ENCODE assay signal across 10 cellular contexts in genomic region chr4:7779194-7779768, GRCh38.
DNase-seq lines count a peak whose midpoint lies in the region; ATAC-seq and TF ChIP-seq lines count a peak whose summit lies in the region.
"Had no signal": no experiment of that assay in that cellular context is flagged by ENCODE, and none has a peak within 500 bp of the region (broad histone marks: within the 10 kb centered on the region; RNA-seq: fewer than 3 reads in every experiment).

No MANE protein-coding gene starts in this region.

- H3K36me3 Mint-ChIP-seq in activated CD4-positive, alpha-beta T cell treated with anti-CD3 and anti-CD28 coated beads, Interleukin-2, amount 10 ng/mL, durations not matched to agents 24 days and 14 days (ENCODE audit: low read depth) = peaks cover 24% of the 10 kb centered on the region
- H3K36me3 Mint-ChIP-seq in activated CD4-positive, alpha-beta T cell treated with anti-CD3 and anti-CD28 coated beads, Interleukin-2, amount 10 ng/mL, durations not matched to agents 7 days and 5 days (ENCODE audit: low read depth) = peaks cover 5% of the 10 kb centered on the region
- H3K36me3 Mint-ChIP-seq in brain = peaks cover 80% of the 10 kb centered on the region
- H3K36me3 Mint-ChIP-seq in T-helper 2 cell treated with Interferon-gamma antibody and Interleukin-4, amounts not matched to agents 5 μg/mL and 100 μg/mL, for 36 hours (ENCODE audit: low read depth) = no peaks in the 10 kb centered on the region

- peaks cover 33% of the 10 kb centered on the region for H3K4me1 Mint-ChIP-seq in activated CD4-positive, alpha-beta T cell treated with anti-CD3 and anti-CD28 coated beads, Interleukin-2, amount 10 ng/mL, durations not matched to agents 24 days and 14 days
- peaks cover 30% of the 10 kb centered on the region for H3K4me1 Mint-ChIP-seq in activated CD4-positive, alpha-beta T cell treated with anti-CD3 and anti-CD28 coated beads, Interleukin-2, amount 10 ng/mL, durations not matched to agents 7 days and 5 days
- H3K4me1 Mint-ChIP-seq in brain = peaks cover 60% of the 10 kb centered on the region
- peaks cover 19% of the 10 kb centered on the region for H3K4me1 Mint-ChIP-seq in T-helper 2 cell treated with Interferon-gamma antibody and Interleukin-4, amounts not matched to agents 5 μg/mL and 100 μg/mL, for 36 hours (ENCODE audit: low read depth)

- peak overlapping the region; percentile 34 for H3K27ac Mint-ChIP-seq in activated CD4-positive, alpha-beta T cell treated with anti-CD3 and anti-CD28 coated beads, Interleukin-2, amount 10 ng/mL, durations not matched to agents 24 days and 14 days
- H3K27ac Mint-ChIP-seq in activated CD4-positive, alpha-beta T cell treated with anti-CD3 and anti-CD28 coated beads, Interleukin-2, amount 10 ng/mL, durations not matched to agents 7 days and 5 days = no peak overlapping the region
- H3K27ac Mint-ChIP-seq in brain = peak overlapping the region in 4 of 5 experiments; percentile 30 to 84 (median 73)
- H3K27ac Mint-ChIP-seq in T-helper 2 cell treated with Interferon-gamma antibody and Interleukin-4, amounts not matched to agents 5 μg/mL and 100 μg/mL, for 36 hours = no peak overlapping the region

- no peaks in the 10 kb centered on the region for H3K27me3 Mint-ChIP-seq in activated CD4-positive, alpha-beta T cell treated with anti-CD3 and anti-CD28 coated beads, Interleukin-2, amount 10 ng/mL, durations not matched to agents 24 days and 14 days
- no peaks in the 10 kb centered on the region for H3K27me3 Mint-ChIP-seq in activated CD4-positive, alpha-beta T cell treated with anti-CD3 and anti-CD28 coated beads, Interleukin-2, amount 10 ng/mL, durations not matched to agents 7 days and 5 days
- peaks cover 1% of the 10 kb centered on the region for H3K27me3 Mint-ChIP-seq in brain
- no peaks in the 10 kb centered on the region for H3K27me3 Mint-ChIP-seq in T-helper 2 cell treated with Interferon-gamma antibody and Interleukin-4, amounts not matched to agents 5 μg/mL and 100 μg/mL, for 36 hours (ENCODE audit: low read depth)

- CTCF ChIA-PET in activated CD4-positive, alpha-beta T cell treated with anti-CD3 and anti-CD28 coated beads, Interleukin-2, amount 10 ng/mL, durations not matched to agents 7 days and 5 days (lab: Charles Lee) = interaction anchor here (1.0 kb wide), 1 partner anchor 8 kb away, joined by 3 read pairs; no protein-coding TSS in a partner anchor

- H3K4me3 Mint-ChIP-seq in activated CD4-positive, alpha-beta T cell treated with anti-CD3 and anti-CD28 coated beads, Interleukin-2, amount 10 ng/mL, durations not matched to agents 24 days and 14 days = no peak overlapping the region
- no peak overlapping the region for H3K4me3 Mint-ChIP-seq in activated CD4-positive, alpha-beta T cell treated with anti-CD3 and anti-CD28 coated beads, Interleukin-2, amount 10 ng/mL, durations not matched to agents 7 days and 5 days
- H3K4me3 Mint-ChIP-seq in brain = no peak overlapping the region
- no peak overlapping the region for H3K4me3 Mint-ChIP-seq in T-helper 2 cell treated with Interferon-gamma antibody and Interleukin-4, amounts not matched to agents 5 μg/mL and 100 μg/mL, for 36 hours
- H3K4me3 Mint-ChIP-seq: activated T-cell treated with anti-CD3 and anti-CD28 coated beads, Interleukin-2, amount 50 U/mL, for 4 hours had no signal

- intact Hi-C loops in activated CD4-positive, alpha-beta T cell treated with anti-CD3 and anti-CD28 coated beads, Interleukin-2, amount 10 ng/mL, durations not matched to agents 24 days and 14 days (cut with micrococcal nuclease) = no loop called here

- no peak for DNase-seq in activated CD4-positive, alpha-beta T cell treated with anti-CD3 and anti-CD28 coated beads, Interleukin-2, amount 10 ng/mL, durations not matched to agents 24 days and 14 days
- no peak for DNase-seq in activated CD4-positive, alpha-beta T cell treated with anti-CD3 and anti-CD28 coated beads, Interleukin-2, amount 10 ng/mL, durations not matched to agents 7 days and 5 days
- DNase-seq in iris pigment epithelial cell (ENCODE audit: low read depth) (peak; percentile 43), stromal cell of bone marrow (ENCODE audit: low read depth) (peak; percentile 20), HuH-7 (ENCODE audit: low spot score) (no peak)
- no peak for DNase-seq in T-helper 2 cell treated with Interferon-gamma antibody and Interleukin-4, amounts not matched to agents 5 μg/mL and 100 μg/mL, for 36 hours (ENCODE audit: low spot score)
- DNase-seq: activated T-cell treated with anti-CD3 and anti-CD28 coated beads, Interleukin-2, amount 50 U/mL, for 4 hours; cortex of kidney had no signal

- ATAC-seq in HG03457 (IDR thresholded peaks at IDR 0.05; ENCODE audit: unreplicated experiment) = no peak
- ATAC-seq: activated T-cell treated with anti-CD3 and anti-CD28 coated beads, Interleukin-2, amount 50 U/mL, for 4 hours had no signal

- POLR2A ChIA-PET in activated CD4-positive, alpha-beta T cell treated with anti-CD3 and anti-CD28 coated beads, Interleukin-2, amount 10 ng/mL, durations not matched to agents 7 days and 5 days (lab: Charles Lee) = no interaction called here

- H3K9me3 Mint-ChIP-seq in activated CD4-positive, alpha-beta T cell treated with anti-CD3 and anti-CD28 coated beads, Interleukin-2, amount 10 ng/mL, durations not matched to agents 24 days and 14 days = no peaks in the 10 kb centered on the region
- H3K9me3 Mint-ChIP-seq in activated CD4-positive, alpha-beta T cell treated with anti-CD3 and anti-CD28 coated beads, Interleukin-2, amount 10 ng/mL, durations not matched to agents 7 days and 5 days = no peaks in the 10 kb centered on the region
- H3K9me3 Mint-ChIP-seq in brain = no peaks in the 10 kb centered on the region
- H3K9me3 Mint-ChIP-seq in T-helper 2 cell treated with Interferon-gamma antibody and Interleukin-4, amounts not matched to agents 5 μg/mL and 100 μg/mL, for 36 hours = no peaks in the 10 kb centered on the region
- H3K9me3 Mint-ChIP-seq: activated T-cell treated with anti-CD3 and anti-CD28 coated beads, Interleukin-2, amount 50 U/mL, for 4 hours had no signal

- TF ChIP-seq CTCF in brain (conservative IDR thresholded peaks at IDR 0.05) = no peak

Comparison
In these comparisons a context has a peak if more than half of its experiments do, and no peak if none do; other contexts are left out.
1. H3K27ac Mint-ChIP-seq: peak in activated CD4-positive, alpha-beta T cell treated with anti-CD3 and anti-CD28 coated beads, Interleukin-2, amount 10 ng/mL, durations not matched to agents 24 days and 14 days (single experiment) and brain (4 of 5); none in activated CD4-positive, alpha-beta T cell treated with anti-CD3 and anti-CD28 coated beads, Interleukin-2, amount 10 ng/mL, durations not matched to agents 7 days and 5 days (single experiment) and T-helper 2 cell treated with Interferon-gamma antibody and Interleukin-4, amounts not matched to agents 5 μg/mL and 100 μg/mL, for 36 hours (single experiment).
2. DNase-seq: peak in iris pigment epithelial cell (single experiment) and stromal cell of bone marrow (single experiment); none in activated CD4-positive, alpha-beta T cell treated with anti-CD3 and anti-CD28 coated beads, Interleukin-2, amount 10 ng/mL, durations not matched to agents 24 days and 14 days (single experiment), activated CD4-positive, alpha-beta T cell treated with anti-CD3 and anti-CD28 coated beads, Interleukin-2, amount 10 ng/mL, durations not matched to agents 7 days and 5 days (single experiment), HuH-7 (single experiment) and T-helper 2 cell treated with Interferon-gamma antibody and Interleukin-4, amounts not matched to agents 5 μg/mL and 100 μg/mL, for 36 hours (single experiment).